ENCODE assay signal across 13 cellular contexts in genomic region chr7:36742911-36743775, GRCh38. TPM values are rescaled to one million over a fixed set of nuclear protein-coding genes. Genes with fewer than 3 reads are reported as not detected.
DNase-seq lines count a peak whose midpoint lies in the region; ATAC-seq lines count a peak whose summit lies in the region.
"Had no signal": no experiment of that assay in that cellular context is flagged by ENCODE, and none has a peak within 500 bp of the region (broad histone marks: within the 10 kb centered on the region; RNA-seq: fewer than 3 reads in every experiment).

No MANE protein-coding gene starts in this region.

- no peak overlapping the region for H3K4me2 ChIP-seq in mesenchymal stem cell (ENCODE audit: low read length, poor library complexity, severe bottlenecking)

- no peak overlapping the region for H3K4ac ChIP-seq in mesenchymal stem cell (ENCODE audit: low read depth in 1 of 2, low read length in 2 of 2)

- H3K4me1 ChIP-seq in right cardiac atrium (ENCODE audit: control insufficient read depth, insufficient read depth, low read length) (peaks cover 4% of the 10 kb centered on the region), mesenchymal stem cell (ENCODE audit: control insufficient read depth, insufficient read depth, low read depth, low read length) (peaks cover 15% of the 10 kb centered on the region)

- no peak overlapping the region for H3K18ac ChIP-seq in mesenchymal stem cell (ENCODE audit: low read depth in 1 of 2, low read length in 2 of 2)

- intact Hi-C loops in right cardiac atrium (cut with DNase I): no loop called here

- H3K4me3 ChIP-seq in right cardiac atrium (ENCODE audit: low read length): no peak overlapping the region
- H3K4me3 ChIP-seq in mesenchymal stem cell (ENCODE audit: insufficient read depth in 1 of 2, low read depth in 1 of 2, low read length in 2 of 2): no peak overlapping the region

- no peaks in the 10 kb centered on the region for H3K79me1 ChIP-seq in mesenchymal stem cell (replicated peaks; ENCODE audit: low read length, poor library complexity, severe bottlenecking)

- H2BK120ac ChIP-seq in mesenchymal stem cell (ENCODE audit: low read depth, low read length): no peak overlapping the region

- no peak overlapping the region for H3K9ac ChIP-seq in mesenchymal stem cell (ENCODE audit: low read length)

- H3K27ac ChIP-seq in right cardiac atrium (ENCODE audit: low read length) (no peak overlapping the region), mesenchymal stem cell (ENCODE audit: low read length, poor library complexity, severe bottlenecking) (no peak overlapping the region)
- H3K27ac ChIP-seq: VCaP had no signal

- no peaks in the 10 kb centered on the region for H3K36me3 ChIP-seq in mesenchymal stem cell (ENCODE audit: control insufficient read depth in 1 of 2, insufficient read depth in 2 of 2, low read depth in 1 of 2, low read length in 2 of 2)

- H3K9me3 ChIP-seq in right cardiac atrium (ENCODE audit: control insufficient read depth, low read length): no peaks in the 10 kb centered on the region
- H3K9me3 ChIP-seq in mesenchymal stem cell (ENCODE audit: control insufficient read depth, low read length): peaks cover 2% of the 10 kb centered on the region

- WGBS in right cardiac atrium: 77% methylated on average over 6 of the region's 6 CpGs
- 83% methylated on average over 3 of the region's 6 CpGs for WGBS in mesenchymal stem cell

- DNase-seq in GDM1 (lab: John Stamatoyannopoulos, UW): peak; percentile 30
- DNase-seq in KG1 (lab: John Stamatoyannopoulos, UW): peak; percentile 26
- peak; percentile 23 to 73 (median 52) for DNase-seq in right cardiac atrium
- DNase-seq in activated naive CD4-positive, alpha-beta T cell treated with Interleukin-2 at 50 U/mL for 16 hours: no peak
- no peak for DNase-seq in NCI-H748 treated with DMSO at 0.1 percent for 48 hours (lab: John Stamatoyannopoulos, UW)
- DNase-seq in mesenchymal stem cell: no peak
- no peak for DNase-seq in NCI-H2029 treated with DMSO at 0.1 percent for 48 hours (lab: John Stamatoyannopoulos, UW)
- DNase-seq: activated naive CD4-positive, alpha-beta T cell treated with anti-CD3 and anti-CD28 coated beads, Interleukin-2, amount 10 ng/mL, durations not matched to agents 7 days and 5 days; NCI-H526 had no signal

- no peak overlapping the region for H2AFZ ChIP-seq in mesenchymal stem cell (ENCODE audit: low read depth, low read length)

- ATAC-seq in GM21529 (IDR thresholded peaks at IDR 0.05; ENCODE audit: unreplicated experiment): peak; percentile 72
- peak in 1 of 2 donors; percentile 47 for ATAC-seq in right cardiac atrium

- H2BK15ac ChIP-seq in mesenchymal stem cell (ENCODE audit: low read depth, poor library complexity, severe bottlenecking): no peak overlapping the region

- H4K91ac ChIP-seq in mesenchymal stem cell (ENCODE audit: low read length): no peak overlapping the region

- H3K23ac ChIP-seq in mesenchymal stem cell (ENCODE audit: low read length in 2 of 2): no peak overlapping the region

- H3K14ac ChIP-seq in mesenchymal stem cell (ENCODE audit: low read length in 2 of 2): no peak overlapping the region

- H4K8ac ChIP-seq in mesenchymal stem cell (ENCODE audit: low read length): no peak overlapping the region

- H2BK5ac ChIP-seq in mesenchymal stem cell (ENCODE audit: low read depth, low read length, poor library complexity, severe bottlenecking): no peak overlapping the region

- no peaks in the 10 kb centered on the region for H3K27me3 ChIP-seq in right cardiac atrium (ENCODE audit: control insufficient read depth, insufficient read depth)
- no peaks in the 10 kb centered on the region for H3K27me3 ChIP-seq in mesenchymal stem cell (ENCODE audit: control insufficient read depth in 1 of 2, insufficient read depth in 1 of 2, low read length in 2 of 2)

- H2AK5ac ChIP-seq in mesenchymal stem cell (ENCODE audit: low read length, severe bottlenecking): no peak overlapping the region

- no peak overlapping the region for H2BK12ac ChIP-seq in mesenchymal stem cell (ENCODE audit: low read length in 2 of 2)

RNA-seq across cellular contexts. Expression of gene AOAH, which starts 18.8 kb away (rescaled TPM):
- 1 to 10 TPM; 3.1 to 6.0 (median 4.6) TPM for total RNA-seq in right cardiac atrium
- 1.1 TPM for polyA plus RNA-seq in right cardiac atrium
- not detected for polyA plus RNA-seq in mesenchymal stem cell (2013, experiment 1 of 2)
- not detected for polyA plus RNA-seq in mesenchymal stem cell (2013, experiment 2 of 2)
- total RNA-seq: H1 had no signal
- polyA plus RNA-seq: BJ had no signal

Comparison
In these comparisons a context has a peak if more than half of its experiments do, and no peak if none do; other contexts are left out.
1. DNase-seq: peak in GDM1 (single experiment), KG1 (single experiment) and right cardiac atrium (3 of 3); none in activated naive CD4-positive, alpha-beta T cell treated with Interleukin-2 at 50 U/mL for 16 hours (single experiment), NCI-H748 treated with DMSO at 0.1 percent for 48 hours (single experiment), mesenchymal stem cell (single experiment) and NCI-H2029 treated with DMSO at 0.1 percent for 48 hours (single experiment).